In the genomic region with DNA sequence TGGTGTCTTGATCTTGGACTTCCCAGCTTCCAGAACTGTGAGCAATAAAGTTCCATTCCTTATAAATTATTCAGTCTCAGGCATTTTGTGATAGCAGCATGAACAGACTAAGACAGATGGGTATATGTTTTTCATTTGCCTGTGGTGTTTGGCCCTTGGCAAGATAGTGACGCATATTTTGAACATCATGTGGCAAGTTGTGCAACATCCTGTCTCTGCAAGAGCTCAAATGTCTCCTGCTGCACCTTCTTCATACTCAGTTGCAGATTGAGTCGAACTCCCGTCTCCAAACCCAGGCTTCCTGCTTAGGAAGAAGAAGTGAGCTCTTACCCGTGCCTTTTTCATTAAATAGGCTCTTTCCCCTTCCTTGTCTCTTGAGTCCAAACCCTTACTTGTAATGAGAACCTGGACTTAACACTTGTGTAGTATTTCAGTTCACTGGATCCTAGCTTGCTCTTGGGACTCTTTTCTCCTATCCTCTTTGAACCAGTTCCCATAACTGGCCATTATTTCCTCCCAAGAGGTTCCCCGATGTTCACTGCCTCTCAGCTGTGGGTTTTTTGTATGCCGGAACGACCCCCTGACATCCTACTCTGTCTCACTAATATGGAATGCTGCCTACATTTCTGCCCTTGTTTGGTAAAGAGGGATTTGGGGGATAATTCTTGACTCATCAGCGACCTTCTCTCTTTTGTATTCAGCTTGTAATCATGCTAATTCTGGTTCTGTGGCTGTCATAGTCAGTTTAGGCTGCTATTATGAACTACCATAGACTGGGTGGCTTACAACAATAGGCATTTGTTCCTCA, we compare ENCODE assay signal across 12 cellular contexts.
DNase-seq lines count a peak whose midpoint lies in the region; ATAC-seq and TF ChIP-seq lines count a peak whose summit lies in the region.
"Had no signal": no experiment of that assay in that cellular context is flagged by ENCODE, and none has a peak within 500 bp of the region (broad histone marks: within the 10 kb centered on the region; RNA-seq: fewer than 3 reads in every experiment).

No MANE protein-coding gene starts in this region.

- H3K9me3 Mint-ChIP-seq in MCF 10A (ENCODE audit: unreplicated experiment): peaks cover 22% of the 10 kb centered on the region

- peak overlapping the region; percentile 11 for H2AFZ ChIP-seq in neuronal stem cell (ENCODE audit: low read length)

- H3K4me3 ChIP-seq in neuronal stem cell (ENCODE audit: low read length in 2 of 2): no peak overlapping the region
- H3K4me3 ChIP-seq in spleen: no peak overlapping the region

- H2BK5ac ChIP-seq in neuronal stem cell (ENCODE audit: low read length): no peak overlapping the region

- H3K79me1 ChIP-seq in neuronal stem cell (ENCODE audit: low read depth, low read length): no peaks in the 10 kb centered on the region

- H3K4me1 ChIP-seq in neuronal stem cell (ENCODE audit: control insufficient read depth in 2 of 2, insufficient read depth in 1 of 2, low read depth in 1 of 2, low read length in 2 of 2) (peaks cover 0 to 6% of the 10 kb centered on the region in 2 donors), spleen (no peaks in the 10 kb centered on the region)

- H3K27ac ChIP-seq in neuronal stem cell (replicated peaks; ENCODE audit: low read length) (no peak overlapping the region), spleen (no peak overlapping the region)

- H3K4me3 Mint-ChIP-seq in MCF 10A (ENCODE audit: unreplicated experiment): peak overlapping the region; percentile 38
- H3K4me3 Mint-ChIP-seq: natural killer cell treated with Interleukin-12 subunit alpha and Interleukin-12 subunit beta and Interleukin-15 and Interleukin-18, amount 100 ng/mL, for 72 hours had no signal

- H4K91ac ChIP-seq in neuronal stem cell (ENCODE audit: low read depth, low read length, poor library complexity): no peak overlapping the region

- TF ChIP-seq CTCF in MCF 10A (IDR thresholded peaks at IDR 0.05; ENCODE audit: unreplicated experiment) (no peak), spleen (IDR thresholded peaks at IDR 0.05 in 8 of 11, conservative IDR thresholded peaks at IDR 0.05 in 3 of 11) (no peak)

- no peak overlapping the region for H3K4ac ChIP-seq in neuronal stem cell (ENCODE audit: low read length)

- TSS peak; percentile 97 for BruUV-seq in MCF 10A (replicated peaks; lab: Mats Ljungman, UMichigan)

- H3K14ac ChIP-seq in neuronal stem cell (ENCODE audit: low read length): no peak overlapping the region

- H3K9me3 ChIP-seq in neuronal stem cell (replicated peaks in 1 of 2; ENCODE audit: control insufficient read depth in 2 of 2, insufficient read depth in 1 of 2, low read depth in 1 of 2, low read length in 2 of 2): no peaks in the 10 kb centered on the region
- H3K9me3 ChIP-seq in spleen: peaks cover 0 to 19% (median 0%) of the 10 kb centered on the region in 8 donors

- H4K8ac ChIP-seq in neuronal stem cell (ENCODE audit: low read depth, low read length): no peak overlapping the region

- peak; percentile 3 for DNase-seq in DMS 273 treated with DMSO at 0.1 percent for 48 hours (lab: John Stamatoyannopoulos, UW)
- peak; percentile 79 for DNase-seq in NCI-H460 (ENCODE audit: extremely low read depth, low read depth)
- DNase-seq in MCF 10A (ENCODE audit: unreplicated experiment): peak; percentile 98
- no peak for DNase-seq in neuronal stem cell (ENCODE audit: low spot score)
- DNase-seq in GDM1 (lab: John Stamatoyannopoulos, UW): no peak
- DNase-seq in spleen: no peak
- DNase-seq: activated naive CD4-positive, alpha-beta T cell; NCI-H2081 treated with DMSO at 0.1 percent for 48 hours; T-helper 9 cell had no signal

- H2AK5ac ChIP-seq in neuronal stem cell (ENCODE audit: low read depth, low read length): no peak overlapping the region

- no peak overlapping the region for H3K18ac ChIP-seq in neuronal stem cell (ENCODE audit: low read length)

- H3K4me2 ChIP-seq in neuronal stem cell (ENCODE audit: insufficient read depth, low read length, poor library complexity, severe bottlenecking): no peak overlapping the region

- no peaks in the 10 kb centered on the region for H3K27me3 Mint-ChIP-seq in MCF 10A (ENCODE audit: insufficient read depth, unreplicated experiment)
- H3K27me3 Mint-ChIP-seq: natural killer cell treated with Interleukin-12 subunit alpha and Interleukin-12 subunit beta and Interleukin-15 and Interleukin-18, amount 100 ng/mL, for 72 hours had no signal

- ATAC-seq in HG03354 (IDR thresholded peaks at IDR 0.05; ENCODE audit: poor library complexity, severe bottlenecking, unreplicated experiment): no peak
- ATAC-seq in GM21723 (IDR thresholded peaks at IDR 0.05; ENCODE audit: unreplicated experiment): no peak
- ATAC-seq: natural killer cell treated with Interleukin-12 subunit alpha and Interleukin-12 subunit beta and Interleukin-15 and Interleukin-18, amount 100 ng/mL, for 72 hours had no signal

- CTCF ChIA-PET in MCF 10A (lab: Yijun Ruan, JAX): interaction anchor here (0.6 to 1.5 kb wide), 10 partner anchors 12 to 188 kb away, joined by 3 to 11 read pairs (median 4); no protein-coding TSS in a partner anchor

- H2BK120ac ChIP-seq in neuronal stem cell (ENCODE audit: low read depth, low read length): no peak overlapping the region

- POLR2A ChIA-PET in MCF 10A (lab: Yijun Ruan, JAX): interaction anchor here (0.5 to 3.8 kb wide), 19 partner anchors 9 to 175 kb away, joined by 3 to 35 read pairs (median 6); no protein-coding TSS in a partner anchor

- H3K36me3 Mint-ChIP-seq in MCF 10A (ENCODE audit: insufficient read depth, unreplicated experiment): peaks cover 15% of the 10 kb centered on the region
- H3K36me3 Mint-ChIP-seq: natural killer cell treated with Interleukin-12 subunit alpha and Interleukin-12 subunit beta and Interleukin-15 and Interleukin-18, amount 100 ng/mL, for 72 hours had no signal

- no peak for TF ChIP-seq POLR2A in spleen (IDR thresholded peaks at IDR 0.05)

- H2BK12ac ChIP-seq in neuronal stem cell (ENCODE audit: low read length): no peak overlapping the region

- H3K9ac ChIP-seq in neuronal stem cell (ENCODE audit: low read depth, low read length, poor library complexity): no peak overlapping the region

- H2BK15ac ChIP-seq in neuronal stem cell (ENCODE audit: low read length): no peak overlapping the region

- no peak overlapping the region for H3K23ac ChIP-seq in neuronal stem cell (ENCODE audit: low read depth, low read length, poor library complexity)

- no CpG with 5 or more reads among the region's 8 CpGs for WGBS in neuronal stem cell (ENCODE audit: extremely low coverage in 2 of 2, insufficient read length in 2 of 2, insufficient replicate concordance in 1 of 2), 2 donors
- WGBS in spleen, 5 donors: 61 to 78% (median 66%) methylated on average over 8 of the region's 8 CpGs

- H3K27me3 ChIP-seq in neuronal stem cell (ENCODE audit: control insufficient read depth in 3 of 3, insufficient read depth in 3 of 3, low read depth in 1 of 3, low read length in 3 of 3): no peaks in the 10 kb centered on the region
- H3K27me3 ChIP-seq in spleen (replicated peaks in 1 of 7): no peaks in the 10 kb centered on the region

- intact Hi-C loops in MCF 10A (cut with micrococcal nuclease) (loop anchor here (2.0 kb wide), 1 partner anchor 25 kb away; no protein-coding TSS in a partner anchor), spleen (cut with DNase I; ENCODE audit: low total_unique reads) (no loop called here)

- H3K36me3 ChIP-seq in neuronal stem cell (replicated peaks in 1 of 2; ENCODE audit: control insufficient read depth in 2 of 2, insufficient read depth in 2 of 2, low read length in 2 of 2): no peaks in the 10 kb centered on the region
- no peaks in the 10 kb centered on the region for H3K36me3 ChIP-seq in spleen

- H3K27ac Mint-ChIP-seq in MCF 10A (ENCODE audit: low read depth, unreplicated experiment): peak overlapping the region; percentile 93
- H3K27ac Mint-ChIP-seq: natural killer cell treated with Interleukin-12 subunit alpha and Interleukin-12 subunit beta and Interleukin-15 and Interleukin-18, amount 100 ng/mL, for 72 hours had no signal

- H3K4me1 Mint-ChIP-seq in MCF 10A (ENCODE audit: insufficient read depth, unreplicated experiment): peaks cover 23% of the 10 kb centered on the region

Comparison
In these comparisons a context has a peak if more than half of its experiments do, and no peak if none do; other contexts are left out.
1. DNase-seq: peak in DMS 273 treated with DMSO at 0.1 percent for 48 hours (single experiment), NCI-H460 (single experiment) and MCF 10A (single experiment); none in neuronal stem cell (single experiment), GDM1 (single experiment) and spleen (single experiment).